ENCODE assay signal across 1 cellular context in genomic region chr3:184690236-184690883, GRCh38.
TF ChIP-seq lines count a peak whose summit lies in the region.

No MANE protein-coding gene starts in this region.

TF ChIP-seq in IMR-90, 13 proteins besides CTCF, POLR2A, EP300 and RAD21:
- no peak for TF ChIP-seq MAFK (IDR thresholded peaks at IDR 0.05; ENCODE audit: low read depth, low read length)
- no peak for TF ChIP-seq FOS (IDR thresholded peaks at IDR 0.05; ENCODE audit: low read depth, low read length)
- TF ChIP-seq, protein P1, sequence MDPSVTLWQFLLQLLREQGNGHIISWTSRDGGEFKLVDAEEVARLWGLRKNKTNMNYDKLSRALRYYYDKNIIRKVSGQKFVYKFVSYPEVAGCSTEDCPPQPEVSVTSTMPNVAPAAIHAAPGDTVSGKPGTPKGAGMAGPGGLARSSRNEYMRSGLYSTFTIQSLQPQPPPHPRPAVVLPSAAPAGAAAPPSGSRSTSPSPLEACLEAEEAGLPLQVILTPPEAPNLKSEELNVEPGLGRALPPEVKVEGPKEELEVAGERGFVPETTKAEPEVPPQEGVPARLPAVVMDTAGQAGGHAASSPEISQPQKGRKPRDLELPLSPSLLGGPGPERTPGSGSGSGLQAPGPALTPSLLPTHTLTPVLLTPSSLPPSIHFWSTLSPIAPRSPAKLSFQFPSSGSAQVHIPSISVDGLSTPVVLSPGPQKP (IDR thresholded peaks at IDR 0.05; ENCODE audit: borderline replicate concordance, low read depth, low read length), result no peak
- no peak for TF ChIP-seq BHLHE40 (IDR thresholded peaks at IDR 0.05; ENCODE audit: low read depth, low read length)
- TF ChIP-seq MXI1 (IDR thresholded peaks at IDR 0.05; ENCODE audit: borderline replicate concordance, low read depth, low read length), result no peak
- no peak for TF ChIP-seq SMC3 (IDR thresholded peaks at IDR 0.05; ENCODE audit: low read depth, low read length)
